ENCODE assay signal across 8 cellular contexts in genomic region chr14:103847439-103847953, GRCh38. TPM values are rescaled to one million over a fixed set of nuclear protein-coding genes. Genes with fewer than 3 reads are reported as not detected.
DNase-seq lines count a peak whose midpoint lies in the region; ATAC-seq and TF ChIP-seq lines count a peak whose summit lies in the region.

TSS of gene PPP1R13B (minus strand) at chr14:103847575. CDS start at chr14:103847307, 268 bp downstream.

- ATAC-seq in GM18519 (IDR thresholded peaks at IDR 0.05; ENCODE audit: low FRiP score, unreplicated experiment) (peak; percentile 62), HG03045 (IDR thresholded peaks at IDR 0.05; ENCODE audit: unreplicated experiment) (peak; percentile 92), activated B cell treated with CpG ODN at 0.5 μM for 24 hours (ENCODE audit: low read depth) (peak; percentile 97)

- peaks cover 12% of the 10 kb centered on the region for H3K4me1 Mint-ChIP-seq in activated B cell treated with CpG ODN at 0.5 μM for 24 hours

- CTCF ChIA-PET in activated B cell treated with CpG ODN at 0.5 μM for 24 hours (lab: Charles Lee), result interaction anchor here (1.0 kb wide), 1 partner anchor 41 kb away, joined by 3 read pairs; no protein-coding TSS in a partner anchor

- H3K27me3 Mint-ChIP-seq in activated B cell treated with CpG ODN at 0.5 μM for 24 hours, result no peaks in the 10 kb centered on the region

- H3K9me3 Mint-ChIP-seq in activated B cell treated with CpG ODN at 0.5 μM for 24 hours, result no peaks in the 10 kb centered on the region

- peaks cover 6% of the 10 kb centered on the region for H3K36me3 Mint-ChIP-seq in activated B cell treated with CpG ODN at 0.5 μM for 24 hours (ENCODE audit: low read depth)

- DNase-seq in NCI-H2196 (lab: John Stamatoyannopoulos, UW; ENCODE audit: unreplicated experiment) (peak; percentile 78), activated B cell treated with CpG ODN at 0.5 μM for 24 hours (peak; percentile 96), cardiac fibroblast (ENCODE audit: low read depth in 2 of 2) (peak; percentile 80 to 89), inferior parietal cortex (ENCODE audit: extremely low spot score) (peak; percentile 80), smooth muscle cell of the brain vasculature (ENCODE audit: low read depth, low spot score) (peak; percentile 35)

- peak within 1 kb of the TSS; percentile 87 for H3K27ac ChIP-seq in 22Rv1

- POLR2A ChIA-PET in activated B cell treated with CpG ODN at 0.5 μM for 24 hours (lab: Charles Lee), result interaction anchor here (0.6 to 1.4 kb wide), 3 partner anchors 27 to 287 kb away, joined by 3 to 14 read pairs (median 6); a partner anchor contains a TSS

- peak within 1 kb of the TSS; percentile 75 to 78 for H3K4me3 ChIP-seq in cardiac fibroblast (replicated peaks in 1 of 2; ENCODE audit: low read depth in 2 of 2, low read length in 2 of 2)

- H3K4me3 Mint-ChIP-seq in activated B cell treated with CpG ODN at 0.5 μM for 24 hours, result peak within 1 kb of the TSS; percentile 87

- intact Hi-C loops in activated B cell treated with CpG ODN at 0.5 μM for 24 hours (cut with micrococcal nuclease), result loop anchor here (1.0 to 10.0 kb wide), 5 partner anchors 25 to 283 kb away; partner anchors contain the start of genes BAG5, COA8, XRCC3 and ZFYVE21

- peak within 1 kb of the TSS; percentile 63 for H3K27ac Mint-ChIP-seq in activated B cell treated with CpG ODN at 0.5 μM for 24 hours

- TF ChIP-seq CTCF in 22Rv1 (IDR thresholded peaks at IDR 0.05) (no peak), activated B cell treated with CpG ODN at 0.5 μM for 24 hours (IDR thresholded peaks at IDR 0.05) (no peak), cardiac fibroblast (IDR thresholded peaks at IDR 0.05; ENCODE audit: low read depth, low read length) (no peak)

RNA-seq across cellular contexts. Expression of gene PPP1R13B, which starts in this region (rescaled TPM):
- total RNA-seq in activated B cell treated with CpG ODN at 0.5 μM for 24 hours, result 16.2 and 18.8 TPM in 2 replicates

Comparison
In these comparisons a context has a peak if more than half of its experiments do, and no peak if none do; other contexts are left out.
1. Peak in every context shown above with its lines: DNase-seq, ATAC-seq, H3K4me3 ChIP-seq and H3K27ac ChIP-seq.
2. DNase-seq: peak in every context shown above with its lines; median percentile 96 in activated B cell treated with CpG ODN at 0.5 μM for 24 hours; 84 in cardiac fibroblast; 80 in inferior parietal cortex; 78 in NCI-H2196; 35 in smooth muscle cell of the brain vasculature.